In genomic region chr1:171137580-171137979, GRCh38 we compare ENCODE assay signal across 27 cellular contexts. TPM values are rescaled to one million over a fixed set of nuclear protein-coding genes. Genes with fewer than 3 reads are reported as not detected.
DNase-seq lines count a peak whose midpoint lies in the region; ATAC-seq and TF ChIP-seq lines count a peak whose summit lies in the region.
"Had no signal": no experiment of that assay in that cellular context is flagged by ENCODE, and none has a peak within 500 bp of the region (broad histone marks: within the 10 kb centered on the region; RNA-seq: fewer than 3 reads in every experiment).

No MANE protein-coding gene starts in this region.

- no peaks in the 10 kb centered on the region for H3K36me3 ChIP-seq in thoracic aorta
- H3K36me3 ChIP-seq: breast epithelium, pancreas, SJSA1 had no signal

- DNase-seq in NCI-H510A treated with DMSO at 0.1 percent for 48 hours (lab: John Stamatoyannopoulos, UW) (peak; percentile 38), NCI-H510A (lab: John Stamatoyannopoulos, UW) (no peak), NCI-H526 treated with DMSO at 0.1 percent for 48 hours (lab: John Stamatoyannopoulos, UW) (peak; percentile 73), fibroblast of mammary gland (ENCODE audit: low read depth) (peak; percentile 17), thoracic aorta (ENCODE audit: low spot score) (no peak)
- DNase-seq: activated CD4-positive, alpha-beta T cell treated with anti-CD3 and anti-CD28 coated beads for 4 hours; activated CD8-positive, alpha-beta memory T cell treated with anti-CD3 and anti-CD28 coated beads for 24 hours; activated effector memory CD4-positive, alpha-beta T cell treated with Interleukin-2 at 50 U/mL for 16 hours; activated T-cell treated with anti-CD3 and anti-CD28 coated beads for 4 hours; CD4-positive, alpha-beta T cell; EL; hypothalamus; immature natural killer cell; left colon; NCI-H2227 treated with DMSO at 0.1 percent for 48 hours; pancreas; small intestine; T-helper 9 cell; trophoblast cell had no signal

- no peak overlapping the region for H3K4me3 ChIP-seq in fibroblast of mammary gland (ENCODE audit: control insufficient read depth, low read depth, low read length)
- no peak overlapping the region for H3K4me3 ChIP-seq in thoracic aorta
- H3K4me3 ChIP-seq: breast epithelium, K562, pancreas, SJSA1 had no signal

- no peaks in the 10 kb centered on the region for H3K9me3 ChIP-seq in thoracic aorta
- H3K9me3 ChIP-seq: breast epithelium, pancreas, SJSA1 had no signal

- TF ChIP-seq CTCF in fibroblast of mammary gland (conservative IDR thresholded peaks at IDR 0.05; ENCODE audit: control insufficient read depth, insufficient read depth, low read depth, low read length) (no peak), thoracic aorta (IDR thresholded peaks at IDR 0.05) (no peak)

- peak overlapping the region; percentile 48 to 95 for H3K27ac ChIP-seq in thoracic aorta
- H3K27ac ChIP-seq: pancreas, RWPE1, SJSA1, VCaP had no signal

- peaks cover 29 to 79% of the 10 kb centered on the region in 2 donors for H3K4me1 ChIP-seq in thoracic aorta (ENCODE audit: control insufficient read depth in 1 of 2, low read depth in 2 of 2)

- ATAC-seq in thoracic aorta (ENCODE audit: insufficient number of reproducible peaks, low FRiP score, low read depth) (no peak), GM18519 (IDR thresholded peaks at IDR 0.05; ENCODE audit: low FRiP score, unreplicated experiment) (no peak), HG02763 (IDR thresholded peaks at IDR 0.05; ENCODE audit: unreplicated experiment) (no peak), GM18907 (IDR thresholded peaks at IDR 0.05; ENCODE audit: unreplicated experiment) (no peak)
- ATAC-seq: K562, left colon, pancreas had no signal

- no peaks in the 10 kb centered on the region for H3K27me3 ChIP-seq in thoracic aorta (replicated peaks; ENCODE audit: insufficient read depth)
- H3K27me3 ChIP-seq: breast epithelium, pancreas, SJSA1 had no signal

RNA-seq across cellular contexts. Expression of gene FMO3, which starts 46.9 kb away (rescaled TPM):
- 10 to 100 TPM in 1 of 2 donors, 1 to 10 TPM in 1; 4.2 to 13.9 TPM for total RNA-seq in thoracic aorta
- total RNA-seq: CD4-positive, alpha-beta T cell; K562 had no signal

RNA-seq across cellular contexts. Expression of gene FMO2, which starts 47.5 kb away (rescaled TPM):
- total RNA-seq in thoracic aorta, result 100 to 1,000 TPM; 292 to 375 TPM
- total RNA-seq: CD4-positive, alpha-beta T cell; K562; SJSA1 had no signal

Comparison
In these comparisons a context has a peak if more than half of its experiments do, and no peak if none do; other contexts are left out.
1. DNase-seq: peak in NCI-H510A treated with DMSO at 0.1 percent for 48 hours (single experiment), NCI-H526 treated with DMSO at 0.1 percent for 48 hours (single experiment) and fibroblast of mammary gland (single experiment); none in NCI-H510A (single experiment) and thoracic aorta (single experiment).